ENCODE assay signal across 8 cellular contexts in the genomic region with DNA sequence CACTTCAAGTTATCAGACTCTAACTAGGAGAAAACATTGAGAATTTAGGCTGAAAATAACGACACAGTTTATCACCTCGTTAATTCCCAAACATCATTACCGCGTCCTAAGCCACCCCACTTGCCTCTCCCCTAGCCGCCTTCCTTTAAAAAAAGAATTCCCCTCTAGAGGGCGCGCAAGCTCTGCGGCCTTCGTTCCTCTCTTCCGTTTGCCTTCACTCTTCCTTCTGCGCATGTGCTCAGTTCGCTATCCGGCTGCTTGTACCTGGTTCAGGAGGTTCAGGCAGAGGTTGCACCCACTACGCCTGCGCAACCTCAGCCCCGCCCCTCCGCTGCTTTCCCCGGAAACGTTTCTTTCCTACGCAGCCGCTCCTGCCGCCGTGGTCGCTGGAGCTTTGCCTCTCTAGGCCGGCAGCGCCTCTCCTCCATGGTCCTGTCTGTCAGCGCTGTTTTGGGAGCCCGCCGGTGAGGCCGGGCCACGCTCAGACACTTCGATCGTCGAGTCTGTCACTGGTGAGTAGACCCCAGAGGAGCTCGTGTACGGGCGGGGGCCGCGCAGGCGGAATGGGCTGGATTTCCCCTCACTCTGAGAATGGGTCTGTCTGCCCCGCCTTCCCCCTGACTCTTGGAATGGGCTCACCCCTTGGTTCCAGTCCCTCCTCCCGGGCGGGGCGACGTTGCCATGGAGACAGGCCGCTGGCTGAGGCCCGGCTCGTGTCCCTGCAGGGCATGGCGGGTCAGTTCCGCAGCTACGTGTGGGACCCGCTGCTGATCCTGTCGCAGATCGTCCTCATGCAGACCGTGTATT.
DNase-seq lines count a peak whose midpoint lies in the region; ATAC-seq lines count a peak whose summit lies in the region.

SYS1 (plus strand) TSS at position 353 of the 807 bp plus-strand sequence; CDS start at position 729, 376 bp downstream.

- ATAC-seq in GM19372 (IDR thresholded peaks at IDR 0.05; ENCODE audit: low read depth, unreplicated experiment) (peak; percentile 86), HG03558 (IDR thresholded peaks at IDR 0.05; ENCODE audit: extremely low read depth, unreplicated experiment) (peak; percentile 77)

- peak; percentile 99 for DNase-seq in CD1c-positive myeloid dendritic cell (ENCODE audit: extremely low spot score)
- peak; percentile 94 for DNase-seq in NCI-H748 (lab: John Stamatoyannopoulos, UW; ENCODE audit: unreplicated experiment)
- peak; percentile 99 for DNase-seq in activated CD4-positive, alpha-beta T cell treated with anti-CD3 and anti-CD28 coated beads, Interleukin-2, amount 50 U/mL, for 1 hour
- DNase-seq in dedifferentiated amniotic fluid mesenchymal stem cell (ENCODE audit: extremely low spot score), result peak; percentile 98
- DNase-seq in left kidney (ENCODE audit: low read depth, low spot score), result peak; percentile 100
- DNase-seq in stimulated activated CD4-positive, alpha-beta T cell treated with anti-CD3 and anti-CD28 coated beads, Interleukin-2, amount 100 ng/mL, for 24 hours, result peak; percentile 99

Comparison
In these comparisons a context has a peak if more than half of its experiments do, and no peak if none do; other contexts are left out.
1. Peak in every context shown above with its lines: DNase-seq and ATAC-seq.